22 cellular contexts compared by ENCODE assay signal in genomic region chr15:101107625-101108457, GRCh38.
"Had no signal": no experiment of that assay in that cellular context is flagged by ENCODE, and none has a peak within 500 bp of the region (broad histone marks: within the 10 kb centered on the region; RNA-seq: fewer than 3 reads in every experiment).

No MANE protein-coding gene starts in this region.

- H3K27me3 Mint-ChIP-seq: central memory CD8-positive, alpha-beta T cell; stimulated activated naive CD8-positive, alpha-beta T cell treated with anti-CD3 and anti-CD28 coated beads, Interleukin-15, amount 100 ng/mL, for 72 hours had no signal

- H3K4me3 ChIP-seq: colonic mucosa, lower lobe of right lung, prostate gland, right atrium auricular region, suprapubic skin, transverse colon had no signal

- H3K4me3 Mint-ChIP-seq: activated T-cell treated with anti-CD3 and anti-CD28 coated beads, Interleukin-2, amount 50 U/mL, for 72 hours; central memory CD8-positive, alpha-beta T cell; mesothelial cell of epicardium; stimulated activated naive CD8-positive, alpha-beta T cell treated with anti-CD3 and anti-CD28 coated beads, Interleukin-15, amount 100 ng/mL, for 72 hours had no signal

- H3K36me3 ChIP-seq: colonic mucosa, lower lobe of right lung, prostate gland, right atrium auricular region, suprapubic skin, transverse colon had no signal

- H3K36me3 Mint-ChIP-seq: mesothelial cell of epicardium had no signal

- H3K9me3 Mint-ChIP-seq: activated T-cell treated with anti-CD3 and anti-CD28 coated beads, Interleukin-2, amount 50 U/mL, for 72 hours; central memory CD8-positive, alpha-beta T cell; mesothelial cell of epicardium; stimulated activated naive CD8-positive, alpha-beta T cell treated with anti-CD3 and anti-CD28 coated beads, Interleukin-15, amount 100 ng/mL, for 72 hours had no signal

- H3K27ac Mint-ChIP-seq: activated T-cell treated with anti-CD3 and anti-CD28 coated beads, Interleukin-2, amount 50 U/mL, for 72 hours; mesothelial cell of epicardium; stimulated activated naive CD8-positive, alpha-beta T cell treated with anti-CD3 and anti-CD28 coated beads, Interleukin-15, amount 100 ng/mL, for 72 hours had no signal

- ATAC-seq: activated T-cell treated with anti-CD3 and anti-CD28 coated beads, Interleukin-2, amount 50 U/mL, for 72 hours; lower lobe of right lung; stimulated activated naive CD8-positive, alpha-beta T cell treated with anti-CD3 and anti-CD28 coated beads, Interleukin-15, amount 100 ng/mL, for 72 hours had no signal

- DNase-seq: activated CD4-positive, CD25-positive, alpha-beta regulatory T cell treated with anti-CD3 and anti-CD28 coated beads, Interleukin-2, amount 50 U/mL, for 72 hours; activated CD8-positive, alpha-beta memory T cell treated with anti-CD3 and anti-CD28 coated beads for 24 hours; activated CD8-positive, alpha-beta memory T cell treated with anti-CD3 and anti-CD28 coated beads, Interleukin-2, amount 50 U/mL, for 48 hours; activated effector memory CD4-positive, alpha-beta T cell treated with anti-CD3 and anti-CD28 coated beads, Interleukin-2, amount 50 U/mL, for 16 hours; activated naive CD4-positive, alpha-beta T cell treated with anti-CD3 and anti-CD28 coated beads, Interleukin-2, amount 50 U/mL, for 16 hours; activated T-cell treated with anti-CD3 and anti-CD28 coated beads, Interleukin-2, amount 50 U/mL, for 72 hours; colonic mucosa; foreskin melanocyte; glutamatergic neuron; hippocampal formation; lower lobe of right lung; stimulated activated CD4-positive, alpha-beta T cell treated with anti-CD3 and anti-CD28 coated beads, Interleukin-15, amount 100 ng/mL, for 24 hours; stimulated activated CD4-positive, alpha-beta T cell treated with anti-CD3 and anti-CD28 coated beads, Interleukin-2, amount 100 ng/mL, for 48 hours; stimulated activated naive CD8-positive, alpha-beta T cell treated with anti-CD3 and anti-CD28 coated beads, Interleukin-15, amount 100 ng/mL, for 72 hours; T-helper 1 cell; T-helper 9 cell; transverse colon had no signal

- H3K27me3 ChIP-seq: colonic mucosa, right atrium auricular region, suprapubic skin, transverse colon had no signal

- H3K4me1 ChIP-seq: colonic mucosa, lower lobe of right lung, prostate gland, transverse colon had no signal

- H3K9me3 ChIP-seq: colonic mucosa, lower lobe of right lung, prostate gland, right atrium auricular region, suprapubic skin, transverse colon had no signal

- H3K27ac ChIP-seq: colonic mucosa, lower lobe of right lung, prostate gland, right atrium auricular region, suprapubic skin, transverse colon had no signal

- H3K4me1 Mint-ChIP-seq: central memory CD8-positive, alpha-beta T cell had no signal
